Comparison of ENCODE assay signal across 1 cellular context in genomic region chr1:151831605-151832004, GRCh38.
TF ChIP-seq lines count a peak whose summit lies in the region.

Gene RORC, minus strand, starts transcription at chr1:151831802. Its CDS starts 38 bp downstream, at chr1:151831764.

TF ChIP-seq in H1, 55 proteins besides CTCF, POLR2A, EP300 and RAD21 (continued from another document):
- no peak for TF ChIP-seq HDAC2 (IDR thresholded peaks at IDR 0.05; ENCODE audit: borderline replicate concordance in 1 of 2, low read depth in 2 of 2, low read length in 2 of 2)
